ENCODE assay signal across 10 cellular contexts in genomic region chr7:711967-712600, GRCh38. TPM values are rescaled to one million over a fixed set of nuclear protein-coding genes. Genes with fewer than 3 reads are reported as not detected.
DNase-seq lines count a peak whose midpoint lies in the region; ATAC-seq and TF ChIP-seq lines count a peak whose summit lies in the region.
"Had no signal": no experiment of that assay in that cellular context is flagged by ENCODE, and none has a peak within 500 bp of the region (broad histone marks: within the 10 kb centered on the region; RNA-seq: fewer than 3 reads in every experiment).

No MANE protein-coding gene starts in this region.

- no peak overlapping the region for H3K4me3 Mint-ChIP-seq in activated CD8-positive, alpha-beta T cell treated with anti-CD3 and anti-CD28 coated beads, Interleukin-2, amount 10 ng/mL, durations not matched to agents 7 days and 5 days

- intact Hi-C loops in left ventricle myocardium superior (cut with micrococcal nuclease), result no loop called here
- intact Hi-C loops in sciatic nerve (cut with DNase I), result no loop called here

- peaks cover 26% of the 10 kb centered on the region for H3K36me3 Mint-ChIP-seq in activated CD8-positive, alpha-beta T cell treated with anti-CD3 and anti-CD28 coated beads, Interleukin-2, amount 10 ng/mL, durations not matched to agents 7 days and 5 days (ENCODE audit: low read depth)

- POLR2A ChIA-PET in activated CD8-positive, alpha-beta T cell treated with anti-CD3 and anti-CD28 coated beads, Interleukin-2, amount 10 ng/mL, durations not matched to agents 7 days and 5 days (lab: Charles Lee), result no interaction called here

- no peaks in the 10 kb centered on the region for H3K27me3 Mint-ChIP-seq in activated CD8-positive, alpha-beta T cell treated with anti-CD3 and anti-CD28 coated beads, Interleukin-2, amount 10 ng/mL, durations not matched to agents 7 days and 5 days (ENCODE audit: low read depth)

- H3K9me3 Mint-ChIP-seq in activated CD8-positive, alpha-beta T cell treated with anti-CD3 and anti-CD28 coated beads, Interleukin-2, amount 10 ng/mL, durations not matched to agents 7 days and 5 days (ENCODE audit: insufficient read depth), result no peaks in the 10 kb centered on the region

- CTCF ChIA-PET in activated CD8-positive, alpha-beta T cell treated with anti-CD3 and anti-CD28 coated beads, Interleukin-2, amount 10 ng/mL, durations not matched to agents 7 days and 5 days (lab: Charles Lee), result no interaction called here

- peak; percentile 62 for ATAC-seq in activated CD8-positive, alpha-beta T cell treated with anti-CD3 and anti-CD28 coated beads, Interleukin-2, amount 10 ng/mL, durations not matched to agents 7 days and 5 days
- ATAC-seq in left ventricle myocardium superior, result peak; percentile 35
- ATAC-seq in sciatic nerve, result no peak
- ATAC-seq: foreskin keratinocyte had no signal

- H3K4me1 Mint-ChIP-seq in activated CD8-positive, alpha-beta T cell treated with anti-CD3 and anti-CD28 coated beads, Interleukin-2, amount 10 ng/mL, durations not matched to agents 7 days and 5 days (ENCODE audit: low read depth), result peaks cover 13% of the 10 kb centered on the region

- DNase-seq in GM13977 (ENCODE audit: low spot score), result peak; percentile 53
- no peak for DNase-seq in activated CD8-positive, alpha-beta T cell treated with anti-CD3 and anti-CD28 coated beads, Interleukin-2, amount 10 ng/mL, durations not matched to agents 7 days and 5 days
- DNase-seq in left ventricle myocardium superior, result no peak
- DNase-seq in sciatic nerve (ENCODE audit: low spot score), result peak; percentile 47
- DNase-seq in CD1c-positive myeloid dendritic cell (ENCODE audit: extremely low spot score), result no peak
- no peak for DNase-seq in NCI-H1694 treated with DMSO at 0.1 percent for 48 hours (lab: John Stamatoyannopoulos, UW)
- no peak for DNase-seq in NCI-H226
- DNase-seq in ecto neural progenitor cell (ENCODE audit: low spot score), result no peak
- DNase-seq: foreskin keratinocyte, NCI-H2029 treated with DMSO at 0.1 percent for 48 hours had no signal

- no peak overlapping the region for H3K27ac Mint-ChIP-seq in activated CD8-positive, alpha-beta T cell treated with anti-CD3 and anti-CD28 coated beads, Interleukin-2, amount 10 ng/mL, durations not matched to agents 7 days and 5 days

- no peak for TF ChIP-seq CTCF in GM13977 (IDR thresholded peaks at IDR 0.05; ENCODE audit: extremely low read depth, insufficient read depth, missing control alignments)

- in situ Hi-C loops in GM13977 (cut with MboI; ENCODE audit: low pct_unique_long_range_greater_than_20kb, low sequenced_read_pairs, unreplicated experiment), result no loop called here

RNA-seq across cellular contexts. Expression of gene DNAAF5, which starts 14.4 kb away (rescaled TPM):
- 10 to 100 TPM; 25.5 to 27.0 TPM for total RNA-seq in activated CD8-positive, alpha-beta T cell treated with anti-CD3 and anti-CD28 coated beads, Interleukin-2, amount 10 ng/mL, durations not matched to agents 7 days and 5 days
- 22.8 TPM for total RNA-seq in left ventricle myocardium superior
- 19.0 TPM for total RNA-seq in sciatic nerve

RNA-seq across cellular contexts. Expression of gene PRKAR1B, which starts 15.0 kb away (rescaled TPM):
- 10 to 100 TPM; 56.5 to 58.2 TPM for total RNA-seq in activated CD8-positive, alpha-beta T cell treated with anti-CD3 and anti-CD28 coated beads, Interleukin-2, amount 10 ng/mL, durations not matched to agents 7 days and 5 days
- total RNA-seq in left ventricle myocardium superior (16.5 TPM), sciatic nerve (11.1 TPM)

Comparison
In these comparisons a context has a peak if more than half of its experiments do, and no peak if none do; other contexts are left out.
1. DNase-seq: peak in GM13977 (single experiment) and sciatic nerve (single experiment); none in activated CD8-positive, alpha-beta T cell treated with anti-CD3 and anti-CD28 coated beads, Interleukin-2, amount 10 ng/mL, durations not matched to agents 7 days and 5 days (single experiment), left ventricle myocardium superior (single experiment), CD1c-positive myeloid dendritic cell (single experiment), NCI-H1694 treated with DMSO at 0.1 percent for 48 hours (single experiment), NCI-H226 (single experiment) and ecto neural progenitor cell (single experiment).